In genomic region chr1:41980872-41981653, GRCh38 we compare ENCODE assay signal across 14 cellular contexts.
DNase-seq lines count a peak whose midpoint lies in the region; ATAC-seq lines count a peak whose summit lies in the region.
"Had no signal": no experiment of that assay in that cellular context is flagged by ENCODE, and none has a peak within 500 bp of the region (broad histone marks: within the 10 kb centered on the region; RNA-seq: fewer than 3 reads in every experiment).

No MANE protein-coding gene starts in this region.

- peak overlapping the region; percentile 50 for H3K27ac ChIP-seq in epithelial cell of prostate
- H3K27ac ChIP-seq: gastroesophageal sphincter, ovary, SJCRH30 had no signal

- CTCF ChIA-PET in T-cell (lab: Charles Lee): interaction anchor here in 1 of 2 donors (0.6 kb wide), 1 partner anchor 208 kb away, joined by 3 read pairs; no protein-coding TSS in a partner anchor

- ATAC-seq in T-cell (replicated peaks in 1 of 4) (peak; percentile 58 to 89 (median 70)), GM18511 (IDR thresholded peaks at IDR 0.05; ENCODE audit: unreplicated experiment) (no peak), GM18517 (IDR thresholded peaks at IDR 0.05; ENCODE audit: unreplicated experiment) (no peak)
- ATAC-seq: gastroesophageal sphincter had no signal

- H3K36me3 Mint-ChIP-seq in T-cell: peaks cover 6% of the 10 kb centered on the region

- DNase-seq in AG20443 (ENCODE audit: low spot score) (peak; percentile 27), EL (peak; percentile 3), T-cell (peak in 7 of 34 experiments; percentile 1 to 17 (median 5)), epithelial cell of prostate (ENCODE audit: low read depth, low spot score) (no peak), RPMI8226 (no peak), NAMALWA (ENCODE audit: low spot score) (no peak)
- DNase-seq: KBM-7; NCI-H2227 treated with DMSO at 0.1 percent for 48 hours; ovary; SJCRH30; stimulated activated naive CD4-positive, alpha-beta T cell treated with Interleukin-2 at 50 U/mL for 16 hours had no signal

- H3K4me1 Mint-ChIP-seq in T-cell: peaks cover 28 to 66% (median 30%) of the 10 kb centered on the region in 3 donors

- peak overlapping the region in 1 of 3 donors; percentile 17 for H3K4me3 Mint-ChIP-seq in T-cell

- POLR2A ChIA-PET in T-cell (lab: Charles Lee): no interaction called here

- H3K9me3 Mint-ChIP-seq in T-cell: no peaks in the 10 kb centered on the region

- no peaks in the 10 kb centered on the region for H3K27me3 Mint-ChIP-seq in T-cell

- peak overlapping the region; percentile 59 to 60 for H3K27ac Mint-ChIP-seq in T-cell

Comparison
In these comparisons a context has a peak if more than half of its experiments do, and no peak if none do; other contexts are left out.
1. DNase-seq: peak in AG20443 (single experiment) and EL (single experiment); none in epithelial cell of prostate (single experiment), RPMI8226 (single experiment) and NAMALWA (single experiment).
2. ATAC-seq: peak in T-cell (4 of 4); none in GM18511 (single experiment) and GM18517 (single experiment).